1 cellular context compared by ENCODE assay signal in the genomic region with DNA sequence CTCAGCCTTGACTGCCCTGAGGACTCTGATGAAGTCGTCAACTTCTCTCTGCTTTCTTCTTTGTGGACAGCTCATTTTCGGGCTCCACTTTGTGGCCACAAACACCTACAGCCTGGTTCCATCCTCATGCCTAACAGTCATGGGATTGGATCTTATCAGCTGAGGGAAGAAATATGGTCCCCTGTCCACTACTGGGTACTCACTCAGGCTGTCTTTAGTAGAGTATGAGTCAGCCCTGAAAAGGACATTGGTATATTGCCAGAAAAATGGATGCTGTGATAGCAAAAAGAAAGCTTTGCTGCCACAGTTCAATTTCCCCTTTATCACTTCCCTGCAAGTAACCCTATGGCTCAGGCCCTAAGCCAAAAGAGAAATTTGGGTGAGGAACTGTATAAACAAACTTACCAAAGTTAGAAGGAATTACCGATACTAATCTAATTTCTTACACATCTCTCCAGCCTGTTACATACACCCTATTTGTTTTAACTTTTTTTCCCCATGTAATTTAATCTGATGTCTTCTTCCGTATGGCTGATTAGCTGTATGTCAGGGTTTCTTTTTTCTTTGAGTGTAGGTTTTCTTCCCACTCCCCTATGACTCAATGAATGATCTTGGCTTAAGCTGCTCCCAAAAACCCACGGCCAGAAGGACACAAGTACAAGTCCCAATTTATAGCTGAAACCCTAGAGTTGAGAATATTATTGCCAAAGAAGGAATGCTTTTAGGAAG.
A peak's percentile ranks its signal among the peaks of the same experiment; 100 is the strongest.
TF ChIP-seq lines count a peak whose summit lies in the region.

No MANE protein-coding gene starts in this region.

TF ChIP-seq in K562, 482 proteins besides CTCF, POLR2A, EP300 and RAD21 (continued from another document):
- no peak for TF ChIP-seq JUN (IDR thresholded peaks at IDR 0.05; ENCODE audit: borderline replicate concordance, low read depth, low read length)
- TF ChIP-seq JUN (CRISPR knock-in tag; IDR thresholded peaks at IDR 0.05; ENCODE audit: borderline replicate concordance): no peak
- TF ChIP-seq ARNT (IDR thresholded peaks at IDR 0.05): no peak
- no peak for TF ChIP-seq KDM1A (IDR thresholded peaks at IDR 0.05)
- TF ChIP-seq ZNF445 (CRISPR knock-in tag; IDR thresholded peaks at IDR 0.05; ENCODE audit: low read depth): no peak
- TF ChIP-seq, protein P1, sequence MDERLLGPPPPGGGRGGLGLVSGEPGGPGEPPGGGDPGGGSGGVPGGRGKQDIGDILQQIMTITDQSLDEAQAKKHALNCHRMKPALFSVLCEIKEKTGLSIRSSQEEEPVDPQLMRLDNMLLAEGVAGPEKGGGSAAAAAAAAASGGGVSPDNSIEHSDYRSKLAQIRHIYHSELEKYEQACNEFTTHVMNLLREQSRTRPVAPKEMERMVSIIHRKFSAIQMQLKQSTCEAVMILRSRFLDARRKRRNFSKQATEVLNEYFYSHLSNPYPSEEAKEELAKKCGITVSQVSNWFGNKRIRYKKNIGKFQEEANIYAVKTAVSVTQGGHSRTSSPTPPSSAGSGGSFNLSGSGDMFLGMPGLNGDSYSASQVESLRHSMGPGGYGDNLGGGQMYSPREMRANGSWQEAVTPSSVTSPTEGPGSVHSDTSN (CRISPR knock-in tag; IDR thresholded peaks at IDR 0.05; ENCODE audit: low read depth): no peak
- TF ChIP-seq, protein P1 (tag; conservative IDR thresholded peaks at IDR 0.05; ENCODE audit: low read depth): peak; percentile 78
- TF ChIP-seq ZNF12 (CRISPR knock-in tag; IDR thresholded peaks at IDR 0.05): no peak
- TF ChIP-seq, protein P2, sequence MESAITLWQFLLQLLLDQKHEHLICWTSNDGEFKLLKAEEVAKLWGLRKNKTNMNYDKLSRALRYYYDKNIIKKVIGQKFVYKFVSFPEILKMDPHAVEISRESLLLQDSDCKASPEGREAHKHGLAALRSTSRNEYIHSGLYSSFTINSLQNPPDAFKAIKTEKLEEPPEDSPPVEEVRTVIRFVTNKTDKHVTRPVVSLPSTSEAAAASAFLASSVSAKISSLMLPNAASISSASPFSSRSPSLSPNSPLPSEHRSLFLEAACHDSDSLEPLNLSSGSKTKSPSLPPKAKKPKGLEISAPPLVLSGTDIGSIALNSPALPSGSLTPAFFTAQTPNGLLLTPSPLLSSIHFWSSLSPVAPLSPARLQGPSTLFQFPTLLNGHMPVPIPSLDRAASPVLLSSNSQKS (CRISPR knock-in tag; IDR thresholded peaks at IDR 0.05): no peak
- TF ChIP-seq, protein P3, sequence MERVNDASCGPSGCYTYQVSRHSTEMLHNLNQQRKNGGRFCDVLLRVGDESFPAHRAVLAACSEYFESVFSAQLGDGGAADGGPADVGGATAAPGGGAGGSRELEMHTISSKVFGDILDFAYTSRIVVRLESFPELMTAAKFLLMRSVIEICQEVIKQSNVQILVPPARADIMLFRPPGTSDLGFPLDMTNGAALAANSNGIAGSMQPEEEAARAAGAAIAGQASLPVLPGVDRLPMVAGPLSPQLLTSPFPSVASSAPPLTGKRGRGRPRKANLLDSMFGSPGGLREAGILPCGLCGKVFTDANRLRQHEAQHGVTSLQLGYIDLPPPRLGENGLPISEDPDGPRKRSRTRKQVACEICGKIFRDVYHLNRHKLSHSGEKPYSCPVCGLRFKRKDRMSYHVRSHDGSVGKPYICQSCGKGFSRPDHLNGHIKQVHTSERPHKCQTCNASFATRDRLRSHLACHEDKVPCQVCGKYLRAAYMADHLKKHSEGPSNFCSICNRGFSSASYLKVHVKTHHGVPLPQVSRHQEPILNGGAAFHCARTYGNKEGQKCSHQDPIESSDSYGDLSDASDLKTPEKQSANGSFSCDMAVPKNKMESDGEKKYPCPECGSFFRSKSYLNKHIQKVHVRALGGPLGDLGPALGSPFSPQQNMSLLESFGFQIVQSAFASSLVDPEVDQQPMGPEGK (CRISPR knock-in tag; IDR thresholded peaks at IDR 0.05; ENCODE audit: borderline replicate concordance): no peak
- TF ChIP-seq, protein P4, sequence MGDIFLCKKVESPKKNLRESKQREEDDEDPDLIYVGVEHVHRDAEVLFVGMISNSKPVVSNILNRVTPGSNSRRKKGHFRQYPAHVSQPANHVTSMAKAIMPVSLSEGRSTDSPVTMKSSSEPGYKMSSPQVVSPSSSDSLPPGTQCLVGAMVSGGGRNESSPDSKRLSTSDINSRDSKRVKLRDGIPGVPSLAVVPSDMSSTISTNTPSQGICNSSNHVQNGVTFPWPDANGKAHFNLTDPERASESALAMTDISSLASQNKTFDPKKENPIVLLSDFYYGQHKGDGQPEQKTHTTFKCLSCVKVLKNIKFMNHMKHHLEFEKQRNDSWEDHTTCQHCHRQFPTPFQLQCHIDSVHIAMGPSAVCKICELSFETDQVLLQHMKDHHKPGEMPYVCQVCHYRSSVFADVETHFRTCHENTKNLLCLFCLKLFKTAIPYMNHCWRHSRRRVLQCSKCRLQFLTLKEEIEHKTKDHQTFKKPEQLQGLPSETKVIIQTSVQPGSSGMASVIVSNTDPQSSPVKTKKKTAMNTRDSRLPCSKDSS (IDR thresholded peaks at IDR 0.05; ENCODE audit: low read depth, partially characterized antibody): no peak
- TF ChIP-seq ZNF140 (CRISPR knock-in tag; IDR thresholded peaks at IDR 0.05): no peak
- TF ChIP-seq, protein P5, sequence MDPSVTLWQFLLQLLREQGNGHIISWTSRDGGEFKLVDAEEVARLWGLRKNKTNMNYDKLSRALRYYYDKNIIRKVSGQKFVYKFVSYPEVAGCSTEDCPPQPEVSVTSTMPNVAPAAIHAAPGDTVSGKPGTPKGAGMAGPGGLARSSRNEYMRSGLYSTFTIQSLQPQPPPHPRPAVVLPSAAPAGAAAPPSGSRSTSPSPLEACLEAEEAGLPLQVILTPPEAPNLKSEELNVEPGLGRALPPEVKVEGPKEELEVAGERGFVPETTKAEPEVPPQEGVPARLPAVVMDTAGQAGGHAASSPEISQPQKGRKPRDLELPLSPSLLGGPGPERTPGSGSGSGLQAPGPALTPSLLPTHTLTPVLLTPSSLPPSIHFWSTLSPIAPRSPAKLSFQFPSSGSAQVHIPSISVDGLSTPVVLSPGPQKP (CRISPR knock-in tag; IDR thresholded peaks at IDR 0.05): no peak
- peak; percentile 91 for TF ChIP-seq FOSL1 (tag; conservative IDR thresholded peaks at IDR 0.05)
- TF ChIP-seq TOE1 (IDR thresholded peaks at IDR 0.05; ENCODE audit: borderline replicate concordance): no peak
- TF ChIP-seq TOE1 (CRISPR knock-in tag; IDR thresholded peaks at IDR 0.05; ENCODE audit: borderline replicate concordance, low read depth): no peak
- no peak for TF ChIP-seq CC2D1A (IDR thresholded peaks at IDR 0.05)
- peak; percentile 68 for TF ChIP-seq NFIC (IDR thresholded peaks at IDR 0.05)
- no peak for TF ChIP-seq NCOA4 (IDR thresholded peaks at IDR 0.05; ENCODE audit: partially characterized antibody)
- TF ChIP-seq PHB (CRISPR knock-in tag; IDR thresholded peaks at IDR 0.05): no peak
- TF ChIP-seq ZNF239 (CRISPR knock-in tag; IDR thresholded peaks at IDR 0.05): no peak
- no peak for TF ChIP-seq PPARD (CRISPR knock-in tag; IDR thresholded peaks at IDR 0.05)
- TF ChIP-seq PML (IDR thresholded peaks at IDR 0.05; ENCODE audit: low read length): no peak
- TF ChIP-seq, protein P6, sequence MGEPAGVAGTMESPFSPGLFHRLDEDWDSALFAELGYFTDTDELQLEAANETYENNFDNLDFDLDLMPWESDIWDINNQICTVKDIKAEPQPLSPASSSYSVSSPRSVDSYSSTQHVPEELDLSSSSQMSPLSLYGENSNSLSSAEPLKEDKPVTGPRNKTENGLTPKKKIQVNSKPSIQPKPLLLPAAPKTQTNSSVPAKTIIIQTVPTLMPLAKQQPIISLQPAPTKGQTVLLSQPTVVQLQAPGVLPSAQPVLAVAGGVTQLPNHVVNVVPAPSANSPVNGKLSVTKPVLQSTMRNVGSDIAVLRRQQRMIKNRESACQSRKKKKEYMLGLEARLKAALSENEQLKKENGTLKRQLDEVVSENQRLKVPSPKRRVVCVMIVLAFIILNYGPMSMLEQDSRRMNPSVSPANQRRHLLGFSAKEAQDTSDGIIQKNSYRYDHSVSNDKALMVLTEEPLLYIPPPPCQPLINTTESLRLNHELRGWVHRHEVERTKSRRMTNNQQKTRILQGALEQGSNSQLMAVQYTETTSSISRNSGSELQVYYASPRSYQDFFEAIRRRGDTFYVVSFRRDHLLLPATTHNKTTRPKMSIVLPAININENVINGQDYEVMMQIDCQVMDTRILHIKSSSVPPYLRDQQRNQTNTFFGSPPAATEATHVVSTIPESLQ (CRISPR knock-in tag; IDR thresholded peaks at IDR 0.05): no peak
- TF ChIP-seq ZC3H8 (IDR thresholded peaks at IDR 0.05): no peak
- TF ChIP-seq ZNF707 (CRISPR knock-in tag; conservative IDR thresholded peaks at IDR 0.05): no peak
- TF ChIP-seq ZNF184 (CRISPR knock-in tag; IDR thresholded peaks at IDR 0.05): no peak
- TF ChIP-seq NFRKB (IDR thresholded peaks at IDR 0.05; ENCODE audit: low read depth): no peak
- TF ChIP-seq PHF8 (IDR thresholded peaks at IDR 0.05; ENCODE audit: borderline replicate concordance, low read length): no peak
TF ChIP-seq in K562: peak in this region for 9.
